ENCODE assay signal across 23 cellular contexts in the genomic region with DNA sequence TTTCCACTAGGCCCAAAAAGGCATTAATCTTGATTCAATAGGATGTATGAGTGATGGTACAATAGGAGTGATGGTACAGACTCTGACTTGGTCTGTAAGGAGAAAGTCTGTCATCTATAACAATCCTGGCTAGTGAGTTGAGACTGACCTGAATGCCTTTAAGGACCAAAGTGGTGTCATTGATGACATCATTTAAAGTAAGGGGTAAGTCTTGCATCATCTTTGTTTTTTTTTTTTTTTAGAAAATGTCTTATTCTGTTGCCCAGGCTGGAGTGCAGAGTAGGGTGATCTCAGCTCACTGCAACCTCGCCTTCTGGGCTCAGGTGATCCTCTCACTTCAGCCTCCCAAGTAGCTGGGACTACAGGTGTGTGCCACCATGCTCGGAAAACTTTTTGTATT. TPM values are rescaled to one million over a fixed set of nuclear protein-coding genes. Genes with fewer than 3 reads are reported as not detected.
"Had no signal": no experiment of that assay in that cellular context is flagged by ENCODE, and none has a peak within 500 bp of the region (broad histone marks: within the 10 kb centered on the region; RNA-seq: fewer than 3 reads in every experiment).

No MANE protein-coding gene starts in this region.

- H3K27ac ChIP-seq: dorsolateral prefrontal cortex, epithelial cell of prostate, heart right ventricle, lower lobe of right lung, prostate gland, right atrium auricular region, sigmoid colon, thoracic aorta, tibial nerve, upper lobe of left lung had no signal

- H3K4me1 ChIP-seq: prostate gland had no signal

- H3K9me3 ChIP-seq: heart right ventricle, lower lobe of right lung, prostate gland, right atrium auricular region, sigmoid colon, thoracic aorta, tibial nerve, upper lobe of left lung had no signal

- H3K9me3 Mint-ChIP-seq: naive thymus-derived CD8-positive, alpha-beta T cell had no signal

- ATAC-seq: esophagus mucosa; heart right ventricle; left ventricle myocardium superior; lower lobe of right lung; naive thymus-derived CD8-positive, alpha-beta T cell had no signal

- DNase-seq: cerebellar nuclear complex; dorsolateral prefrontal cortex; effector CD4-positive, alpha-beta T cell; foreskin melanocyte; glutamatergic neuron; heart right ventricle; hippocampal formation; islet precursor cell; left ventricle myocardium superior; lower lobe of right lung; naive thymus-derived CD8-positive, alpha-beta T cell; nephron progenitor cell; nucleus accumbens; sigmoid colon; stimulated activated CD4-positive, alpha-beta T cell treated with anti-CD3 and anti-CD28 coated beads, Interleukin-2, amount 100 ng/mL, for 48 hours; stimulated activated naive CD4-positive, alpha-beta T cell treated with Interleukin-2 at 50 U/mL for 16 hours; upper lobe of left lung had no signal

- H3K4me3 Mint-ChIP-seq: naive thymus-derived CD8-positive, alpha-beta T cell; nephron progenitor cell had no signal

- H3K27me3 ChIP-seq: dorsolateral prefrontal cortex, right atrium auricular region, sigmoid colon, tibial nerve, upper lobe of left lung had no signal

- H3K27ac Mint-ChIP-seq: naive thymus-derived CD8-positive, alpha-beta T cell; nephron progenitor cell had no signal

- H3K36me3 ChIP-seq: heart right ventricle, lower lobe of right lung, prostate gland, right atrium auricular region, sigmoid colon, thoracic aorta, tibial nerve, upper lobe of left lung had no signal

- H3K36me3 Mint-ChIP-seq: naive thymus-derived CD8-positive, alpha-beta T cell had no signal

- H3K4me3 ChIP-seq: dorsolateral prefrontal cortex, heart right ventricle, lower lobe of right lung, prostate gland, right atrium auricular region, sigmoid colon, thoracic aorta, tibial nerve, upper lobe of left lung had no signal

RNA-seq across cellular contexts. Expression of gene TMEM45A, which starts 5.6 kb away (rescaled TPM):
- polyA plus RNA-seq: naive thymus-derived CD8-positive, alpha-beta T cell had no signal
